In the genomic region with DNA sequence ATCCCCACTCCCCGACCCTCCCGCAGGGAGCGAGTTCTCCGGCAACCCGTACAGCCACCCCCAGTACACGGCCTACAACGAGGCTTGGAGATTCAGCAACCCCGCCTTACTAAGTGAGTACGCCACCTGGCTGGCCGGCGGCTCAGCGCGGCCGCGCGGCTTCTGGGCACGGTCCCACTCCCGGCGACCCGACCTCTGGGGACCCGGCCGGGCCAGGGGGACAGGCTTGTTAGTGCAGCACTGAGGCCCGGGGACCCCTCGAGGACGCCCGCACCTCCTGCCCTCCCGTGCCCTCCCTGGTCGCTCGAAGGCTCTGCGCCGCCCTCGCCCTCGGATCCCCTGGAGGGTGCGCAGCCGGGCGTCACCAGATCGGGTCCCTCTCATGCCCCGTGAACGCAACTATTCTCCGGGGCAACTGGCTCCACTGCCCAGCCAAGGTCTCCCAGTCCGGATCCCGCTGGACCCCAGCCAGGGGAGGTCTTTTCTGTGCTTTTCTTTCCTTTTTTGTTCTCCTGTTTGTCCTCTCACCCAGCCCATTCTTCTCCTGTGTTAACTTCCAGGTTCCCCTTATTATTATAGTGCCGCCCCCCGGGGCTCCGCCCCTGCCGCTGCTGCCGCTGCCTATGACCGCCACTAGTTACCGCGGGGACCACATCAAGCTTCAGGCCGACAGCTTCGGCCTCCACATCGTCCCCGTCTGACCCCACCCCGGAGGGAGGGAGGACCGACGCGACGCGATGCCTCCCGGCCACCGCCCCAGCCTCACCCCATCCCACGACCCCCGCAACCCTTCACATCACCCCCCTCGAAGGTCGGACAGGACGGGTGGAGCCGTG, we compare ENCODE assay signal across 8 cellular contexts.
A peak's percentile ranks its signal among the peaks of the same experiment; 100 is the strongest.
DNase-seq lines count a peak whose midpoint lies in the region; ATAC-seq and TF ChIP-seq lines count a peak whose summit lies in the region.

No MANE protein-coding gene starts in this region.

- H3K27ac ChIP-seq in CD4-positive, alpha-beta memory T cell (ENCODE audit: low read depth, low read length) = no peak overlapping the region
- H3K27ac ChIP-seq in prostate gland = no peak overlapping the region

- POLR2A ChIA-PET in CD4-positive, alpha-beta memory T cell (lab: Charles Lee; ENCODE audit: partially characterized antibody) = no interaction called here
- POLR2A ChIA-PET in activated CD8-positive, alpha-beta T cell treated with anti-CD3 and anti-CD28 coated beads for 36 hours (lab: Charles Lee) = no interaction called here

- peaks cover 48% of the 10 kb centered on the region for H3K27me3 ChIP-seq in CD4-positive, alpha-beta memory T cell (ENCODE audit: insufficient read depth, low read length)
- H3K27me3 ChIP-seq in prostate gland (replicated peaks; ENCODE audit: insufficient read depth) = peaks cover 41% of the 10 kb centered on the region

- H3K4me3 Mint-ChIP-seq in CD4-positive, alpha-beta memory T cell = peak overlapping the region; percentile 60 to 86 (median 80)
- peak overlapping the region; percentile 84 to 95 (median 90) for H3K4me3 Mint-ChIP-seq in IgD-negative memory B cell
- H3K4me3 Mint-ChIP-seq in activated CD8-positive, alpha-beta T cell treated with anti-CD3 and anti-CD28 coated beads for 36 hours = peak overlapping the region; percentile 66

- ATAC-seq in activated CD8-positive, alpha-beta T cell treated with anti-CD3 and anti-CD28 coated beads for 36 hours = peak; percentile 52
- ATAC-seq in HG03469 (IDR thresholded peaks at IDR 0.05; ENCODE audit: unreplicated experiment) (no peak), GM18909 (IDR thresholded peaks at IDR 0.05; ENCODE audit: poor library complexity, unreplicated experiment) (no peak)

- DNase-seq in CD4-positive, alpha-beta memory T cell = peak in 4 of 5 donors; percentile 15 to 53 (median 31)
- DNase-seq in activated CD8-positive, alpha-beta T cell treated with anti-CD3 and anti-CD28 coated beads for 36 hours = peak; percentile 44
- DNase-seq in germinal center (ENCODE audit: low spot score) (peak; percentile 59), prostate gland (ENCODE audit: low spot score) (no peak), SW 1271 (lab: John Stamatoyannopoulos, UW) (no peak)

- no peaks in the 10 kb centered on the region for H3K36me3 ChIP-seq in CD4-positive, alpha-beta memory T cell (ENCODE audit: insufficient read depth, low read length)
- no peaks in the 10 kb centered on the region for H3K36me3 ChIP-seq in prostate gland

- H3K4me1 ChIP-seq in CD4-positive, alpha-beta memory T cell (ENCODE audit: insufficient read depth, low read length) = peaks cover 29% of the 10 kb centered on the region
- peaks cover 20% of the 10 kb centered on the region for H3K4me1 ChIP-seq in prostate gland (replicated peaks)

- H3K27ac Mint-ChIP-seq in CD4-positive, alpha-beta memory T cell = peak overlapping the region in 1 of 7 donors; percentile 23
- peak overlapping the region in 1 of 3 donors; percentile 27 for H3K27ac Mint-ChIP-seq in IgD-negative memory B cell
- no peak overlapping the region for H3K27ac Mint-ChIP-seq in activated CD8-positive, alpha-beta T cell treated with anti-CD3 and anti-CD28 coated beads for 36 hours

- H3K4me1 Mint-ChIP-seq in CD4-positive, alpha-beta memory T cell = peaks cover 14 to 48% (median 24%) of the 10 kb centered on the region in 4 donors
- H3K4me1 Mint-ChIP-seq in IgD-negative memory B cell = peaks cover 18 to 19% (median 19%) of the 10 kb centered on the region in 3 donors
- H3K4me1 Mint-ChIP-seq in activated CD8-positive, alpha-beta T cell treated with anti-CD3 and anti-CD28 coated beads for 36 hours (ENCODE audit: low read depth) = peaks cover 19% of the 10 kb centered on the region

- no peaks in the 10 kb centered on the region for H3K9me3 ChIP-seq in CD4-positive, alpha-beta memory T cell (ENCODE audit: control insufficient read depth in 1 of 2, low read length in 2 of 2)
- no peaks in the 10 kb centered on the region for H3K9me3 ChIP-seq in prostate gland

- peaks cover 0 to 2% (median 0%) of the 10 kb centered on the region in 8 donors for H3K9me3 Mint-ChIP-seq in CD4-positive, alpha-beta memory T cell
- peaks cover 0 to 4% (median 0%) of the 10 kb centered on the region in 3 donors for H3K9me3 Mint-ChIP-seq in IgD-negative memory B cell
- no peaks in the 10 kb centered on the region for H3K9me3 Mint-ChIP-seq in activated CD8-positive, alpha-beta T cell treated with anti-CD3 and anti-CD28 coated beads for 36 hours

- H3K27me3 Mint-ChIP-seq in CD4-positive, alpha-beta memory T cell = peaks cover 58 to 77% of the 10 kb centered on the region in 2 donors
- H3K27me3 Mint-ChIP-seq in IgD-negative memory B cell = peaks cover 65% of the 10 kb centered on the region
- H3K27me3 Mint-ChIP-seq in activated CD8-positive, alpha-beta T cell treated with anti-CD3 and anti-CD28 coated beads for 36 hours = peaks cover 77% of the 10 kb centered on the region

- H3K4me3 ChIP-seq in CD4-positive, alpha-beta memory T cell (ENCODE audit: low read length in 2 of 2) = peak overlapping the region in 1 of 2 donors; percentile 31
- peak overlapping the region; percentile 16 to 30 for H3K4me3 ChIP-seq in prostate gland

- under 1% methylated on average over 61 of the region's 68 CpGs for WGBS in prostate gland

- CTCF ChIA-PET in CD4-positive, alpha-beta memory T cell (lab: Charles Lee; ENCODE audit: partially characterized antibody) = no interaction called here
- CTCF ChIA-PET in activated CD8-positive, alpha-beta T cell treated with anti-CD3 and anti-CD28 coated beads for 36 hours (lab: Charles Lee) = interaction anchor here (0.6 to 1.8 kb wide), 3 partner anchors 83 to 263 kb away, joined by 3 to 7 read pairs (median 4); no protein-coding TSS in a partner anchor

- TF ChIP-seq CTCF in activated CD8-positive, alpha-beta T cell treated with anti-CD3 and anti-CD28 coated beads for 36 hours (IDR thresholded peaks at IDR 0.05) = peak; percentile 14
- TF ChIP-seq CTCF in prostate gland (IDR thresholded peaks at IDR 0.05) = peak in 3 of 4 experiments; percentile 28 to 44 (median 40)

- no peak for TF ChIP-seq POLR2A in prostate gland (IDR thresholded peaks at IDR 0.05)

- intact Hi-C loops in CD4-positive, alpha-beta memory T cell (cut with micrococcal nuclease) = loop anchor here (1.0 kb wide), 1 partner anchor 292 kb away; the partner anchor contains the start of gene HIF1AN
- intact Hi-C loops in activated CD8-positive, alpha-beta T cell treated with anti-CD3 and anti-CD28 coated beads for 36 hours (cut with micrococcal nuclease) = loop anchor here (5.0 to 10.0 kb wide), 2 partner anchors 75 to 408 kb away; no protein-coding TSS in a partner anchor
- intact Hi-C loops in prostate gland (cut with DNase I) = no loop called here

- H3K36me3 Mint-ChIP-seq in CD4-positive, alpha-beta memory T cell = no peaks in the 10 kb centered on the region
- H3K36me3 Mint-ChIP-seq in IgD-negative memory B cell = peaks cover 4% of the 10 kb centered on the region
- H3K36me3 Mint-ChIP-seq in activated CD8-positive, alpha-beta T cell treated with anti-CD3 and anti-CD28 coated beads for 36 hours (ENCODE audit: low read depth) = no peaks in the 10 kb centered on the region

Comparison
In these comparisons a context has a peak if more than half of its experiments do, and no peak if none do; other contexts are left out.
1. DNase-seq: peak in CD4-positive, alpha-beta memory T cell (4 of 5), activated CD8-positive, alpha-beta T cell treated with anti-CD3 and anti-CD28 coated beads for 36 hours (single experiment) and germinal center (single experiment); none in prostate gland (single experiment) and SW 1271 (0 of 2).
2. Peak in every context shown above with its lines, with median percentiles within 50 percentile points of each other: H3K4me3 Mint-ChIP-seq.